In genomic region chr7:102517550-102518147, GRCh38 we compare ENCODE assay signal across 8 cellular contexts. TPM values are rescaled to one million over a fixed set of nuclear protein-coding genes. Genes with fewer than 3 reads are reported as not detected.
A peak's percentile ranks its signal among the peaks of the same experiment; 100 is the strongest.
DNase-seq lines count a peak whose midpoint lies in the region; ATAC-seq and TF ChIP-seq lines count a peak whose summit lies in the region.
"Not testable (repeated sequence)": the region's sequence is repeated elsewhere in the genome, so short reads cannot be mapped to it uniquely, and the experiment has no call there.

Gene RASA4B (minus strand): TSS chr7:102517777. CDS start chr7:102517710, 67 bp downstream.

- DNase-seq in CD14-positive monocyte (ENCODE audit: low spot score): peak; percentile 10
- DNase-seq in activated CD4-positive, CD25-positive, alpha-beta regulatory T cell treated with anti-CD3 and anti-CD28 coated beads, Interleukin-2, amount 50 U/mL, for 72 hours: peak; percentile 51
- not testable (repeated sequence) for DNase-seq in breast epithelium (ENCODE audit: low spot score in 2 of 2); iPS DF 6.9 (ENCODE audit: low read depth, low spot score); posterior vena cava (ENCODE audit: low spot score)

- TF ChIP-seq CTCF in CD14-positive monocyte (IDR thresholded peaks at IDR 0.05); breast epithelium (IDR thresholded peaks at IDR 0.05): not testable (repeated sequence)

- not testable (repeated sequence) for H3K27me3 Mint-ChIP-seq in CD14-positive monocyte (ENCODE audit: low read depth in 3 of 3)

- not testable (repeated sequence) for H3K36me3 Mint-ChIP-seq in CD14-positive monocyte

- not testable (repeated sequence) for H3K4me1 ChIP-seq in breast epithelium; iPS DF 6.9 (ENCODE audit: control insufficient read depth, insufficient read depth, low read length)

- not testable (repeated sequence) for H3K9me3 ChIP-seq in breast epithelium; iPS DF 6.9 (ENCODE audit: control insufficient read depth, insufficient read depth, low read length)

- H3K9me3 Mint-ChIP-seq in CD14-positive monocyte: not testable (repeated sequence)

- TF ChIP-seq POLR2A in breast epithelium (IDR thresholded peaks at IDR 0.05): not testable (repeated sequence)

- not testable (repeated sequence) for H3K27me3 ChIP-seq in breast epithelium; iPS DF 6.9 (ENCODE audit: control insufficient read depth, insufficient read depth, low read length)

- no CpG with 5 or more reads among the region's 61 CpGs for WGBS in iPS DF 6.9 (ENCODE audit: insufficient coverage, insufficient read length)

- peak within 1 kb of the TSS in 2 of 3 donors; percentile 37 to 55 for H3K4me3 ChIP-seq in breast epithelium
- peak within 1 kb of the TSS; percentile 33; the same call in 1 of the 2 replicates for H3K4me3 ChIP-seq in iPS DF 6.9 (ENCODE audit: low read length)

- intact Hi-C loops in CD14-positive monocyte (cut with micrococcal nuclease); breast epithelium (cut with DNase I; ENCODE audit: low total_unique reads); posterior vena cava (cut with DNase I): not testable (repeated sequence)

- not testable (repeated sequence) for H3K4me1 Mint-ChIP-seq in CD14-positive monocyte

- ATAC-seq in GM19324 (IDR thresholded peaks at IDR 0.05; ENCODE audit: low FRiP score, unreplicated experiment) (peak; percentile 83), HG02642 (IDR thresholded peaks at IDR 0.05; ENCODE audit: poor library complexity, unreplicated experiment) (peak; percentile 74), HG03520 (IDR thresholded peaks at IDR 0.05; ENCODE audit: unreplicated experiment) (peak; percentile 72)

- H3K27ac ChIP-seq in breast epithelium; iPS DF 6.9 (ENCODE audit: low read length): not testable (repeated sequence)

- not testable (repeated sequence) for H3K27ac Mint-ChIP-seq in CD14-positive monocyte

- H3K4me3 Mint-ChIP-seq in CD14-positive monocyte: not testable (repeated sequence)

- not testable (repeated sequence) for H3K36me3 ChIP-seq in breast epithelium; iPS DF 6.9 (ENCODE audit: control insufficient read depth, insufficient read depth, low read length)

RNA-seq across cellular contexts. Expression of gene RASA4B, which starts in this region (rescaled TPM):
- polyA plus RNA-seq in CD14-positive monocyte: 10 to 100 TPM in 1 of 2 donors, 1 to 10 TPM in 1; 6.3 to 20.1 TPM
- total RNA-seq in breast epithelium (10 to 100 TPM in 1 of 3 donors, 1 to 10 TPM in 2; 3.7 to 11.1 (median 7.2) TPM), posterior vena cava (10 to 100 TPM; 12.1 to 17.6 TPM)
